ENCODE assay signal across 10 cellular contexts in genomic region chr1:14516974-14517812, GRCh38.
DNase-seq lines count a peak whose midpoint lies in the region; ATAC-seq and TF ChIP-seq lines count a peak whose summit lies in the region.
"Had no signal": no experiment of that assay in that cellular context is flagged by ENCODE, and none has a peak within 500 bp of the region (broad histone marks: within the 10 kb centered on the region; RNA-seq: fewer than 3 reads in every experiment).

No MANE protein-coding gene starts in this region.

- TF ChIP-seq CTCF in GM10266 (IDR thresholded peaks at IDR 0.05; ENCODE audit: control insufficient read depth, insufficient read depth, low read depth, missing control alignments): no peak

- ATAC-seq in HG03565 (IDR thresholded peaks at IDR 0.05; ENCODE audit: unreplicated experiment) (no peak), GM19455 (IDR thresholded peaks at IDR 0.05; ENCODE audit: unreplicated experiment) (no peak)
- ATAC-seq: GM23338 had no signal

- DNase-seq in GM10266 (ENCODE audit: extremely low spot score) (peak; percentile 17), NCI-H2196 (lab: John Stamatoyannopoulos, UW; ENCODE audit: unreplicated experiment) (peak; percentile 74), fibroblast of gingiva (ENCODE audit: low read depth) (peak; percentile 96), renal cortical epithelial cell (ENCODE audit: low read depth) (peak; percentile 82), ecto neural progenitor cell (ENCODE audit: low spot score) (no peak), RPMI8226 (no peak)
- DNase-seq: activated T-cell treated with anti-CD3 and anti-CD28 coated beads, Interleukin-2, amount 50 U/mL, for 72 hours had no signal

Comparison
In these comparisons a context has a peak if more than half of its experiments do, and no peak if none do; other contexts are left out.
1. DNase-seq: peak in GM10266 (single experiment), NCI-H2196 (single experiment), fibroblast of gingiva (single experiment) and renal cortical epithelial cell (single experiment); none in ecto neural progenitor cell (single experiment) and RPMI8226 (single experiment).